In genomic region chr7:75971961-75972763, GRCh38 we compare ENCODE assay signal across 10 cellular contexts. TPM values are rescaled to one million over a fixed set of nuclear protein-coding genes. Genes with fewer than 3 reads are reported as not detected.
A peak's percentile ranks its signal among the peaks of the same experiment; 100 is the strongest.
DNase-seq lines count a peak whose midpoint lies in the region; ATAC-seq and TF ChIP-seq lines count a peak whose summit lies in the region.
"Had no signal": no experiment of that assay in that cellular context is flagged by ENCODE, and none has a peak within 500 bp of the region (broad histone marks: within the 10 kb centered on the region; RNA-seq: fewer than 3 reads in every experiment).

No MANE protein-coding gene starts in this region.

- TF ChIP-seq CTCF in VCaP (conservative IDR thresholded peaks at IDR 0.05) (peak; percentile 50), tibial nerve (IDR thresholded peaks at IDR 0.05) (peak in 1 of 5 experiments; percentile 15)

- ATAC-seq in stimulated activated naive B cell treated with anti-CD40 and anti-IgM and Interleukin-4, amounts not matched to agents 10 μg/mL and 1 μg/mL and 100 μg/mL, for 72 hours (replicated peaks): peak in 1 of 2 donors; percentile 27
- ATAC-seq in GM21786 (IDR thresholded peaks at IDR 0.05; ENCODE audit: unreplicated experiment): no peak

- no peak overlapping the region for H3K27ac ChIP-seq in VCaP
- peak overlapping the region in 2 of 4 donors; percentile 1 to 37 for H3K27ac ChIP-seq in tibial nerve
- H3K27ac ChIP-seq: 22Rv1 had no signal

- no peaks in the 10 kb centered on the region for H3K27me3 Mint-ChIP-seq in stimulated activated naive B cell treated with anti-CD40 and anti-IgM and Interleukin-4, amounts not matched to agents 10 μg/mL and 1 μg/mL and 100 μg/mL, for 72 hours
- H3K27me3 Mint-ChIP-seq: memory B cell had no signal

- peaks cover 0 to 48% (median 0%) of the 10 kb centered on the region in 3 donors for H3K36me3 ChIP-seq in tibial nerve

- no peaks in the 10 kb centered on the region for H3K9me3 ChIP-seq in tibial nerve

- H3K36me3 Mint-ChIP-seq in stimulated activated naive B cell treated with anti-CD40 and anti-IgM and Interleukin-4, amounts not matched to agents 10 μg/mL and 1 μg/mL and 100 μg/mL, for 72 hours: peaks cover 37 to 42% of the 10 kb centered on the region in 2 donors

- H3K27me3 ChIP-seq in tibial nerve: no peaks in the 10 kb centered on the region

- no peak overlapping the region for H3K4me3 Mint-ChIP-seq in stimulated activated naive B cell treated with anti-CD40 and anti-IgM and Interleukin-4, amounts not matched to agents 10 μg/mL and 1 μg/mL and 100 μg/mL, for 72 hours
- H3K4me3 Mint-ChIP-seq: memory B cell had no signal

- TF ChIP-seq EP300 in tibial nerve (IDR thresholded peaks at IDR 0.05): no peak

- no peaks in the 10 kb centered on the region for H3K9me3 Mint-ChIP-seq in stimulated activated naive B cell treated with anti-CD40 and anti-IgM and Interleukin-4, amounts not matched to agents 10 μg/mL and 1 μg/mL and 100 μg/mL, for 72 hours
- H3K9me3 Mint-ChIP-seq: memory B cell had no signal

- H3K27ac Mint-ChIP-seq in stimulated activated naive B cell treated with anti-CD40 and anti-IgM and Interleukin-4, amounts not matched to agents 10 μg/mL and 1 μg/mL and 100 μg/mL, for 72 hours: peak overlapping the region; percentile 37
- H3K27ac Mint-ChIP-seq: memory B cell had no signal

- H3K4me1 Mint-ChIP-seq in stimulated activated naive B cell treated with anti-CD40 and anti-IgM and Interleukin-4, amounts not matched to agents 10 μg/mL and 1 μg/mL and 100 μg/mL, for 72 hours: peaks cover 7 to 9% of the 10 kb centered on the region in 2 donors
- H3K4me1 Mint-ChIP-seq: memory B cell had no signal

- no peak overlapping the region for H3K4me3 ChIP-seq in tibial nerve

- peak; percentile 63 for DNase-seq in DMS 273 (lab: John Stamatoyannopoulos, UW; ENCODE audit: unreplicated experiment)
- DNase-seq in DMS 273 treated with DMSO at 0.1 percent for 48 hours (lab: John Stamatoyannopoulos, UW): no peak
- peak; percentile 28 for DNase-seq in hepatic stellate cell (ENCODE audit: low spot score)
- no peak for DNase-seq in stimulated activated naive B cell treated with anti-CD40 and anti-IgM and Interleukin-4, amounts not matched to agents 10 μg/mL and 1 μg/mL and 100 μg/mL, for 72 hours
- DNase-seq in tibial nerve (ENCODE audit: low spot score in 2 of 2): no peak
- DNase-seq in cortex of kidney (lab: John Stamatoyannopoulos, UW): no peak

- TF ChIP-seq POLR2A in tibial nerve (IDR thresholded peaks at IDR 0.05): no peak

- 66 to 69% methylated on average over 19 of the region's 19 CpGs for WGBS in tibial nerve, 2 donors

- H3K4me1 ChIP-seq in tibial nerve: peaks cover 0 to 48% (median 9%) of the 10 kb centered on the region in 4 donors

RNA-seq across cellular contexts. Expression of gene TMEM120A, which starts 22.2 kb away (rescaled TPM):
- total RNA-seq in tibial nerve: 100 to 1,000 TPM in 1 of 4 donors, 10 to 100 TPM in 3; 38.7 to 108 (median 53.2) TPM

RNA-seq across cellular contexts. Expression of gene POR, which starts 57.2 kb away (rescaled TPM):
- total RNA-seq in tibial nerve: 100 to 1,000 TPM in 2 of 4 donors, 10 to 100 TPM in 2; 66.6 to 244 (median 107) TPM

Comparison
In these comparisons a context has a peak if more than half of its experiments do, and no peak if none do; other contexts are left out.
1. DNase-seq: peak in DMS 273 (single experiment) and hepatic stellate cell (single experiment); none in DMS 273 treated with DMSO at 0.1 percent for 48 hours (single experiment), stimulated activated naive B cell treated with anti-CD40 and anti-IgM and Interleukin-4, amounts not matched to agents 10 μg/mL and 1 μg/mL and 100 μg/mL, for 72 hours (single experiment), tibial nerve (0 of 2) and cortex of kidney (single experiment).